In the genomic region with DNA sequence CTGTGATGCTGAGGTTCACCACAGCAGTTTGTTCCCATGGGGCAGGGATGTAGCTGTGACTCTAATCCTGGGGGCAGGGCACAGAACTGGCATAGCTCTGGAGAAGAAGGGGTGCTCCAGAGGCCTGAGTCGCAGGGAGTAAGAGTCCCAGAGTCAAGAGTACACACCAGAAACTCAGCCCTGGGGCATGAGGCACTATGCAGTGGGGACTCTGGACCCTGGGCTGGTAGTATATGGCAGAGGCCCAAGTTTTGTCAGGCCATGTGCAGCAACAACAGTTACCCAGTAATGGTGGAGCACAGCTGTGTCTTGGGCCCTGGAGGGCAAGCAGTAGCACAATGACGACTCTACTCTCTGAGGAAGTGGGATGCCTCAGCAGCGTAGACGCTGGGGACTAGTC, we compare ENCODE assay signal across 30 cellular contexts.
"Had no signal": no experiment of that assay in that cellular context is flagged by ENCODE, and none has a peak within 500 bp of the region (broad histone marks: within the 10 kb centered on the region; RNA-seq: fewer than 3 reads in every experiment).

No MANE protein-coding gene starts in this region.

- H3K36me3 ChIP-seq: cardiac muscle cell, colonic mucosa had no signal

- H3K27ac Mint-ChIP-seq: activated B cell treated with CpG ODN at 0.5 μM for 24 hours; activated CD8-positive, alpha-beta T cell treated with anti-CD3 and anti-CD28 coated beads for 36 hours; activated naive CD8-positive, alpha-beta T cell; activated T-helper 17 cell treated with anti-CD3 and anti-CD28 coated beads, Interleukin-2, amount 50 U/mL, for 72 hours; T-helper 17 cell; T-helper 2 cell treated with Interferon-gamma antibody and Interleukin-4, amounts not matched to agents 5 μg/mL and 100 μg/mL, for 36 hours had no signal

- H3K27me3 ChIP-seq: body of pancreas, cardiac muscle cell, colonic mucosa had no signal

- H3K4me3 ChIP-seq: body of pancreas, cardiac muscle cell, colonic mucosa had no signal

- H3K4me1 ChIP-seq: body of pancreas, colonic mucosa had no signal

- H3K27ac ChIP-seq: body of pancreas, cardiac muscle cell, colonic mucosa, epithelial cell of prostate, WERI-Rb-1 had no signal

- H3K4me3 Mint-ChIP-seq: activated B cell treated with CpG ODN at 0.5 μM for 24 hours; activated CD8-positive, alpha-beta T cell treated with anti-CD3 and anti-CD28 coated beads for 36 hours; activated naive CD8-positive, alpha-beta T cell; activated T-cell treated with anti-CD3 and anti-CD28 coated beads, Interleukin-2, amount 50 U/mL, for 4 hours; activated T-helper 17 cell treated with anti-CD3 and anti-CD28 coated beads, Interleukin-2, amount 50 U/mL, for 72 hours; T-helper 17 cell; T-helper 2 cell treated with Interferon-gamma antibody and Interleukin-4, amounts not matched to agents 5 μg/mL and 100 μg/mL, for 36 hours had no signal

- H3K4me1 Mint-ChIP-seq: activated B cell treated with CpG ODN at 0.5 μM for 24 hours; activated T-helper 17 cell treated with anti-CD3 and anti-CD28 coated beads, Interleukin-2, amount 50 U/mL, for 72 hours; T-helper 17 cell had no signal

- ATAC-seq: activated CD4-positive, CD25-positive, alpha-beta regulatory T cell treated with anti-CD3 and anti-CD28 coated beads, Interleukin-2, amount 50 U/mL, for 24 hours; activated CD8-positive, alpha-beta T cell treated with anti-CD3 and anti-CD28 coated beads for 36 hours; activated T-cell treated with anti-CD3 and anti-CD28 coated beads, Interleukin-2, amount 50 U/mL, for 4 hours; activated T-helper 17 cell treated with anti-CD3 and anti-CD28 coated beads, Interleukin-2, amount 50 U/mL, for 72 hours; body of pancreas; T-helper 17 cell had no signal

- DNase-seq: activated B cell treated with CpG ODN at 0.5 μM for 24 hours; activated CD4-positive, alpha-beta T cell treated with anti-CD3 and anti-CD28 coated beads for 48 hours; activated CD4-positive, alpha-beta T cell treated with anti-CD3 and anti-CD28 coated beads, Interleukin-2, amount 50 U/mL, for 1 hour; activated CD4-positive, alpha-beta T cell treated with anti-CD3 and anti-CD28 coated beads, Interleukin-2, amount 50 U/mL, for 48 hours; activated CD8-positive, alpha-beta memory T cell treated with anti-CD3 and anti-CD28 coated beads for 24 hours; activated CD8-positive, alpha-beta T cell treated with anti-CD3 and anti-CD28 coated beads for 36 hours; activated effector memory CD4-positive, alpha-beta T cell treated with Interleukin-2 at 50 U/mL for 16 hours; activated gamma-delta T cell treated with Interleukin-2 at 50 U/mL for 16 hours; activated naive CD4-positive, alpha-beta T cell treated with anti-CD3 and anti-CD28 coated beads, Interleukin-2, amount 50 U/mL, for 16 hours; activated naive CD4-positive, alpha-beta T cell treated with Interleukin-2 at 50 U/mL for 16 hours; activated T-cell treated with anti-CD3 and anti-CD28 coated beads, Interleukin-2, amount 50 U/mL, for 4 hours; amniotic stem cell; aorta; body of pancreas; central memory CD4-positive, alpha-beta T cell; cerebellar nuclear complex; colonic mucosa; effector CD8-positive, alpha-beta T cell; foreskin fibroblast; head of caudate nucleus; T-helper 1 cell; T-helper 17 cell; T1000; WERI-Rb-1 had no signal

- H3K9me3 ChIP-seq: colonic mucosa had no signal

- H3K27me3 Mint-ChIP-seq: activated B cell treated with CpG ODN at 0.5 μM for 24 hours; activated CD8-positive, alpha-beta T cell treated with anti-CD3 and anti-CD28 coated beads for 36 hours; activated naive CD8-positive, alpha-beta T cell; activated T-helper 17 cell treated with anti-CD3 and anti-CD28 coated beads, Interleukin-2, amount 50 U/mL, for 72 hours; T-helper 17 cell had no signal
